20 cellular contexts compared by ENCODE assay signal in the genomic region with DNA sequence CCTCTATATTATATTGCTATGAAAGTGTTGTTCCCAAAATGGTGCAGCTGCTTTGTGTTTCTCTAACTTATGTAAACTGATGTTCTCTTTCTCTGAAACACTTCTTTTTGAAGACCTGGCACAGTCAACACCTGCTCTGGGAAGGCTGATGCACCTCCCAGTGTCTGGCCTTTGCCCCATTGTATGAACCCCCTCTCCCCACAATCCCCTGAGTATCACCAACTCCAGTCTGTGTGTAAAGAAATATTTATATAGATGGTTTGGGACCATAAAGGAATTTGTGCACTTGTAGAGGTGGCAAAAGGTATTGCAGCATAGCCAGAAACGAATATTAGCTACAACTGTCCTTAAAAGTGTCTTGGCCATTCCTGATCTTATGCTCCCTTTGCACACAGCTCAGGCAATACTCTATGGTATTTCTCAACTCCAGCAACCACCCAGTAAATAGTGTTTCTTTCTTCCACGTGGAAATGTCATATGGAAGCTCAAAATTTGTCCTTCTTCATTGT.
A peak's percentile ranks its signal among the peaks of the same experiment; 100 is the strongest.
DNase-seq lines count a peak whose midpoint lies in the region; ATAC-seq, FAIRE-seq and TF ChIP-seq lines count a peak whose summit lies in the region.
"Had no signal": no experiment of that assay in that cellular context is flagged by ENCODE, and none has a peak within 500 bp of the region (broad histone marks: within the 10 kb centered on the region; RNA-seq: fewer than 3 reads in every experiment).

No MANE protein-coding gene starts in this region.

- H3K36me3 Mint-ChIP-seq in astrocyte (ENCODE audit: low read depth, unreplicated experiment) (no peaks in the 10 kb centered on the region), nephron progenitor cell (ENCODE audit: low read depth) (no peaks in the 10 kb centered on the region), T-helper 17 cell (ENCODE audit: low read depth) (no peaks in the 10 kb centered on the region)
- H3K36me3 Mint-ChIP-seq: natural killer cell treated with Interleukin-12 subunit alpha and Interleukin-12 subunit beta and Interleukin-15 and Interleukin-18, amount 100 ng/mL, for 72 hours; stimulated activated memory B cell treated with anti-CD40 and anti-IgM and Interleukin-4, amounts not matched to agents 10 μg/mL and 1 μg/mL and 100 μg/mL, for 72 hours; T-cell had no signal

- H3K9me3 ChIP-seq in astrocyte (ENCODE audit: insufficient read depth, low read depth, low read length) (no peaks in the 10 kb centered on the region), MG63 (no peaks in the 10 kb centered on the region), T-helper 17 cell (ENCODE audit: control insufficient read depth, low read length, poor library complexity, severe bottlenecking) (no peaks in the 10 kb centered on the region), trophoblast cell (ENCODE audit: insufficient read depth, low read depth, low read length) (no peaks in the 10 kb centered on the region)
- H3K9me3 ChIP-seq: adrenal gland, transverse colon had no signal

- H3K27me3 Mint-ChIP-seq in astrocyte (ENCODE audit: low read depth, unreplicated experiment) (no peaks in the 10 kb centered on the region), nephron progenitor cell (ENCODE audit: low read depth, poor library complexity) (no peaks in the 10 kb centered on the region), T-helper 17 cell (peaks cover 35% of the 10 kb centered on the region)
- H3K27me3 Mint-ChIP-seq: stimulated activated memory B cell treated with anti-CD40 and anti-IgM and Interleukin-4, amounts not matched to agents 10 μg/mL and 1 μg/mL and 100 μg/mL, for 72 hours had no signal

- no peak overlapping the region for H3K23ac ChIP-seq in trophoblast cell (ENCODE audit: low read length)

- no peak overlapping the region for H2AFZ ChIP-seq in astrocyte (ENCODE audit: low read depth, low read length)
- no peak overlapping the region for H2AFZ ChIP-seq in trophoblast cell (ENCODE audit: insufficient read depth, low read length, poor library complexity)

- H3K4me1 Mint-ChIP-seq in astrocyte (ENCODE audit: low read depth, unreplicated experiment) (no peaks in the 10 kb centered on the region), nephron progenitor cell (no peaks in the 10 kb centered on the region), T-helper 17 cell (no peaks in the 10 kb centered on the region)
- H3K4me1 Mint-ChIP-seq: stimulated activated memory B cell treated with anti-CD40 and anti-IgM and Interleukin-4, amounts not matched to agents 10 μg/mL and 1 μg/mL and 100 μg/mL, for 72 hours; T-cell had no signal

- DNase-seq in astrocyte (ENCODE audit: low read depth), result no peak
- no peak for DNase-seq in nephron progenitor cell
- no peak for DNase-seq in MG63
- no peak for DNase-seq in T-helper 17 cell
- no peak for DNase-seq in NCI-H1436 treated with DMSO at 0.1 percent for 48 hours (lab: John Stamatoyannopoulos, UW)
- no peak for DNase-seq in trophoblast cell
- DNase-seq: activated CD8-positive, alpha-beta memory T cell treated with anti-CD3 and anti-CD28 coated beads for 24 hours; adrenal gland; DMS 273 treated with DMSO at 0.1 percent for 48 hours; mammary epithelial cell; NCI-H1048; NCI-H748 treated with DMSO at 0.1 percent for 48 hours; stimulated activated CD4-positive, alpha-beta T cell treated with anti-CD3 and anti-CD28 coated beads, Interleukin-12 subunit alpha, Interleukin-12 subunit beta, amount 100 ng/mL, for 4 hours; T-cell; transverse colon had no signal

- WGBS in trophoblast cell (ENCODE audit: extremely low coverage, insufficient coverage, insufficient read length), result no CpG with 5 or more reads among the region's 2 CpGs

- no peak overlapping the region for H2BK120ac ChIP-seq in trophoblast cell (ENCODE audit: insufficient read depth, low read length, poor library complexity)

- H3K4ac ChIP-seq in trophoblast cell (ENCODE audit: low read depth, low read length), result no peak overlapping the region

- no peak overlapping the region for H2AK5ac ChIP-seq in trophoblast cell (ENCODE audit: low read length)

- H3K27ac Mint-ChIP-seq in astrocyte (ENCODE audit: unreplicated experiment) (no peak overlapping the region), nephron progenitor cell (no peak overlapping the region), T-helper 17 cell (no peak overlapping the region)
- H3K27ac Mint-ChIP-seq: natural killer cell treated with Interleukin-12 subunit alpha and Interleukin-12 subunit beta and Interleukin-15 and Interleukin-18, amount 100 ng/mL, for 72 hours; stimulated activated memory B cell treated with anti-CD40 and anti-IgM and Interleukin-4, amounts not matched to agents 10 μg/mL and 1 μg/mL and 100 μg/mL, for 72 hours; T-cell had no signal

- H3K9me3 Mint-ChIP-seq in astrocyte (ENCODE audit: unreplicated experiment) (no peaks in the 10 kb centered on the region), nephron progenitor cell (no peaks in the 10 kb centered on the region)
- H3K9me3 Mint-ChIP-seq: natural killer cell treated with Interleukin-12 subunit alpha and Interleukin-12 subunit beta and Interleukin-15 and Interleukin-18, amount 100 ng/mL, for 72 hours; stimulated activated memory B cell treated with anti-CD40 and anti-IgM and Interleukin-4, amounts not matched to agents 10 μg/mL and 1 μg/mL and 100 μg/mL, for 72 hours; T-cell had no signal

- no peak overlapping the region for H3K9ac ChIP-seq in astrocyte (ENCODE audit: low read length)
- H3K9ac ChIP-seq in trophoblast cell (ENCODE audit: low read length), result no peak overlapping the region

- no peak overlapping the region for H4K8ac ChIP-seq in trophoblast cell (ENCODE audit: low read depth, low read length)

- no peaks in the 10 kb centered on the region for H4K20me1 ChIP-seq in astrocyte (ENCODE audit: insufficient read depth, low read length)

- H3K27ac ChIP-seq in astrocyte (ENCODE audit: low read depth, low read length) (no peak overlapping the region), trophoblast cell (ENCODE audit: low read depth, low read length) (no peak overlapping the region)
- H3K27ac ChIP-seq: adrenal gland, transverse colon had no signal

- H3K4me3 Mint-ChIP-seq in astrocyte (ENCODE audit: unreplicated experiment) (no peak overlapping the region), nephron progenitor cell (no peak overlapping the region), T-helper 17 cell (no peak overlapping the region)
- H3K4me3 Mint-ChIP-seq: natural killer cell treated with Interleukin-12 subunit alpha and Interleukin-12 subunit beta and Interleukin-15 and Interleukin-18, amount 100 ng/mL, for 72 hours; stimulated activated memory B cell treated with anti-CD40 and anti-IgM and Interleukin-4, amounts not matched to agents 10 μg/mL and 1 μg/mL and 100 μg/mL, for 72 hours; T-cell had no signal

- no peak overlapping the region for H4K91ac ChIP-seq in trophoblast cell (ENCODE audit: low read depth, low read length)

- H3K36me3 ChIP-seq in astrocyte (ENCODE audit: insufficient read depth, low read length), result no peaks in the 10 kb centered on the region
- no peaks in the 10 kb centered on the region for H3K36me3 ChIP-seq in MG63
- no peaks in the 10 kb centered on the region for H3K36me3 ChIP-seq in trophoblast cell (ENCODE audit: control insufficient read depth in 1 of 2, insufficient read depth in 2 of 2, low read length in 2 of 2)
- H3K36me3 ChIP-seq: adrenal gland, transverse colon had no signal

- H3K4me1 ChIP-seq in astrocyte (ENCODE audit: insufficient read depth, low read length) (no peaks in the 10 kb centered on the region), trophoblast cell (ENCODE audit: control insufficient read depth in 1 of 2, insufficient read depth in 2 of 2, low read length in 2 of 2) (peaks cover 0 to under 1% of the 10 kb centered on the region in 2 experiments)
- H3K4me1 ChIP-seq: adrenal gland, transverse colon had no signal

- H3K27me3 ChIP-seq in astrocyte (ENCODE audit: insufficient read depth, low read length) (no peaks in the 10 kb centered on the region), MG63 (no peaks in the 10 kb centered on the region), trophoblast cell (ENCODE audit: insufficient read depth, low read length) (no peaks in the 10 kb centered on the region)
- H3K27me3 ChIP-seq: adrenal gland, transverse colon had no signal

- no peak overlapping the region for H3K4me3 ChIP-seq in GM12875 (ENCODE audit: low read depth, low read length)
- H3K4me3 ChIP-seq in astrocyte (ENCODE audit: insufficient read depth, low read depth, low read length), result no peak overlapping the region
- no peak overlapping the region for H3K4me3 ChIP-seq in MG63
- H3K4me3 ChIP-seq in trophoblast cell (ENCODE audit: low read depth, low read length), result no peak overlapping the region
- H3K4me3 ChIP-seq: adrenal gland, transverse colon had no signal

- H3K79me2 ChIP-seq in astrocyte (ENCODE audit: insufficient read depth, low read length), result no peaks in the 10 kb centered on the region
- H3K79me2 ChIP-seq in trophoblast cell (ENCODE audit: control insufficient read depth, insufficient read depth, low read length, poor library complexity), result no peaks in the 10 kb centered on the region

- H3K14ac ChIP-seq in trophoblast cell (ENCODE audit: low read length), result no peak overlapping the region

- ATAC-seq in HG03159 (IDR thresholded peaks at IDR 0.05; ENCODE audit: unreplicated experiment) (peak; percentile 50), T-helper 17 cell (no peak)
- ATAC-seq: natural killer cell treated with Interleukin-12 subunit alpha and Interleukin-12 subunit beta and Interleukin-15 and Interleukin-18, amount 100 ng/mL, for 72 hours; stimulated activated memory B cell treated with anti-CD40 and anti-IgM and Interleukin-4, amounts not matched to agents 10 μg/mL and 1 μg/mL and 100 μg/mL, for 72 hours; T-cell had no signal

- FAIRE-seq in astrocyte (lab: Jason Lieb, UNC), result no peak
- FAIRE-seq: endothelial cell of umbilical vein had no signal

- TF ChIP-seq CTCF in GM12875 (IDR thresholded peaks at IDR 0.05; ENCODE audit: borderline replicate concordance, insufficient read depth, low read depth, low read length) (peak; percentile 31; the same call in 1 of the 2 replicates), astrocyte (IDR thresholded peaks at IDR 0.05; ENCODE audit: insufficient read depth, low read depth, low read length) (peak; percentile 14), nephron progenitor cell (IDR thresholded peaks at IDR 0.05) (peak; percentile 21)

- no peak overlapping the region for H4K12ac ChIP-seq in trophoblast cell (ENCODE audit: low read depth, low read length)

- H2BK5ac ChIP-seq in trophoblast cell (ENCODE audit: low read depth, low read length, poor library complexity), result no peak overlapping the region

- no peak overlapping the region for H3K4me2 ChIP-seq in astrocyte (ENCODE audit: low read length)
- no peak overlapping the region for H3K4me2 ChIP-seq in trophoblast cell (ENCODE audit: low read length)

- H3K79me1 ChIP-seq in trophoblast cell (ENCODE audit: low read length), result no peaks in the 10 kb centered on the region

- H2BK12ac ChIP-seq in trophoblast cell (ENCODE audit: low read length), result no peak overlapping the region

- no peak overlapping the region for H3K18ac ChIP-seq in trophoblast cell (ENCODE audit: low read length)
